1 cellular context compared by ENCODE assay signal in the genomic region with DNA sequence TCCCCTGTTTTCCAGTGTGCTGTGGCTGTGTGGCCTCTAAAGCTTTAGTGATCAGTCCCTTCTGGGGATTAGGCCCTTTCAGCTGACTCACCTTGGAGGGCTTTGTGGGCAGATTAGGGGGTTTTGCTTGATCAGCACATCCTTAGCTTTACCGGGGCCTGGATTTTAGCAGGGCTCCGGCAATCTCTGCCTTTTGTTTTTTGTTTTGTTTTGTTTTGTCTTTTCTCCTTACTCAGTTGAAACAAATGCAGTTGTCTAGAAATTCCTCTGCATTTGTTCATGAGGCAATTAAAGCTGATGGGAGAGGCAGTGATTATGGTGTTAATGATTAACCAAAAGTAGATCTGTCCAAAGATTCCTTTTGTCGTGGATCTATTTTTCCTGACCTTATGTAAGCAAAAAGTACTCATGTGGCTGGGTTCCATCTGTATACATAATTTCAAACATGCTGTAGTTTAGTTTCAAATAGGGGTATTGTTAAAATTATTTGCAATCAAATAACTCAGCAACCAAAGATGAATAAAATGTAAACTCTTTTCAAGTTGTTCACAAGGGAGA.
TF ChIP-seq lines count a peak whose summit lies in the region.

No MANE protein-coding gene starts in this region.

TF ChIP-seq in H1, 55 proteins besides CTCF, POLR2A, EP300 and RAD21:
- TF ChIP-seq POU5F1 (IDR thresholded peaks at IDR 0.05; ENCODE audit: low read depth, low read length): no peak
- TF ChIP-seq POLR2AphosphoS5 (IDR thresholded peaks at IDR 0.05; ENCODE audit: low read depth, low read length): no peak
- TF ChIP-seq MAFK (IDR thresholded peaks at IDR 0.05; ENCODE audit: low read depth, low read length): peak; percentile 78
- TF ChIP-seq PHF8 (conservative IDR thresholded peaks at IDR 0.05; ENCODE audit: low read depth, low read length): no peak
- TF ChIP-seq BACH1 (IDR thresholded peaks at IDR 0.05; ENCODE audit: low read length): peak; percentile 89
- no peak for TF ChIP-seq SIRT6 (IDR thresholded peaks at IDR 0.05; ENCODE audit: low read length)
- TF ChIP-seq EGR1 (IDR thresholded peaks at IDR 0.05; ENCODE audit: borderline replicate concordance, low read depth, low read length): no peak
